ENCODE assay signal across 34 cellular contexts in the genomic region with DNA sequence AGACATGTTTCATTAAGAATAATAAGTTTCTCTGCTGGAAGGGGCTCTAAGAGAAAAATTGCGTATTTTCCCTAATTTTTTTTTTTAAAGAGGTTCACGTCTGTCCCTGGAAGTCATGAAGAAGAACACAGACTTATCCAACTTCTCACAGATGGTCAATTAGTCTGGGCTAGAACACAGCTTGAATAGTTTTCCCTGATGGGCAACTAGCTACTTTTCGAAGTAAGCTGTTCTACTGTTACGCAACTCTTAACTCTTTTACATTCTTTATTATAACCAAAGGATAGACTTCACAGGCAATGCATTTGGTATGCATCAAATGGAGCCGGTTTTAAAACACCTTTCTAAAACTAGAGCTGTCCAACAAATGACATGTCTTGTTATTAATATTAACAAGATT.
"Had no signal": no experiment of that assay in that cellular context is flagged by ENCODE, and none has a peak within 500 bp of the region (broad histone marks: within the 10 kb centered on the region; RNA-seq: fewer than 3 reads in every experiment).

No MANE protein-coding gene starts in this region.

- H3K36me3 ChIP-seq: MG63 had no signal

- DNase-seq: activated B cell treated with CpG ODN at 0.5 μM for 24 hours; activated CD4-positive, alpha-beta memory T cell treated with anti-CD3 and anti-CD28 coated beads for 36 hours; activated CD4-positive, alpha-beta T cell treated with anti-CD3 and anti-CD28 coated beads for 4 hours; activated CD4-positive, alpha-beta T cell treated with anti-CD3 and anti-CD28 coated beads, Interleukin-2, amount 50 U/mL, for 1 hour; activated CD4-positive, CD25-positive, alpha-beta regulatory T cell treated with anti-CD3 and anti-CD28 coated beads, Interleukin-2, amount 50 U/mL, for 72 hours; activated CD8-positive, alpha-beta memory T cell treated with anti-CD3 and anti-CD28 coated beads, Interleukin-2, amount 50 U/mL, for 4 hours; activated gamma-delta T cell treated with Interleukin-2 at 50 U/mL for 16 hours; activated naive CD4-positive, alpha-beta T cell treated with anti-CD3 and anti-CD28 coated beads for 36 hours; activated T-cell treated with anti-CD3 and anti-CD28 coated beads for 4 hours; activated T-cell treated with anti-CD3 and anti-CD28 coated beads, Interleukin-2, amount 50 U/mL, for 4 hours; anterior cingulate cortex; central memory CD4-positive, alpha-beta T cell; Kasumi-1; MG63; NCI-H1048; NCI-H1105 treated with DMSO at 0.1 percent for 48 hours; NCI-H1436; NCI-H1694; NCI-H1930; NCI-H2081 treated with DMSO at 0.1 percent for 48 hours; NCI-H226; NCI-H446 treated with DMSO at 0.1 percent for 48 hours; NCI-H748 treated with DMSO at 0.1 percent for 48 hours; NK-92 treated with Interleukin-12 subunit alpha and Interleukin-12 subunit beta, amount 100 ng/mL, for 24 hours; PC-3; Peyer's patch; RPMI8226; SW 1271; T-helper 1 cell; T-helper 2 cell; T-helper 9 cell had no signal

- H3K4me1 ChIP-seq: Peyer's patch had no signal

- ATAC-seq: activated naive CD4-positive, alpha-beta T cell treated with anti-CD3 and anti-CD28 coated beads, Interleukin-2, amount 50 U/mL, for 72 hours; activated T-cell treated with anti-CD3 and anti-CD28 coated beads, Interleukin-2, amount 50 U/mL, for 4 hours; PC-3 had no signal

- FAIRE-seq: bronchial epithelial cell had no signal

- H3K27me3 ChIP-seq: MG63, Peyer's patch had no signal

- H3K9me3 ChIP-seq: MG63, Peyer's patch had no signal

- H3K4me3 ChIP-seq: MG63, Peyer's patch had no signal

- H3K27ac ChIP-seq: Peyer's patch, VCaP had no signal
